8 cellular contexts compared by ENCODE assay signal in genomic region chr22:50524664-50525103, GRCh38. TPM values are rescaled to one million over a fixed set of nuclear protein-coding genes. Genes with fewer than 3 reads are reported as not detected.
DNase-seq lines count a peak whose midpoint lies in the region; TF ChIP-seq lines count a peak whose summit lies in the region.

No MANE protein-coding gene starts in this region.

- no peaks in the 10 kb centered on the region for H3K9me3 Mint-ChIP-seq in T-helper 1 cell treated with Interleukin-12 subunit alpha and Interleukin-12 subunit beta and Interleukin-4 antibody, amounts not matched to agents 30 μg/mL and 1 μg/mL, for 36 hours
- H3K9me3 Mint-ChIP-seq in activated CD4-positive, alpha-beta memory T cell treated with anti-CD3 and anti-CD28 coated beads for 36 hours, result no peaks in the 10 kb centered on the region

- WGBS in stomach, 5 donors, result 3 to 7% (median 4%) methylated on average over 16 to 19 of the region's 19 CpGs

- CTCF ChIA-PET in activated CD4-positive, alpha-beta memory T cell treated with anti-CD3 and anti-CD28 coated beads for 36 hours (lab: Charles Lee), result interaction anchor here (0.6 to 6.5 kb wide), 13 partner anchors 10 to 306 kb away, joined by 3 to 102 read pairs (median 17); partner anchors contain the start of genes CHKB, LMF2, NCAPH2 and SYCE3

- H3K36me3 ChIP-seq in stomach, result peaks cover 28 to 47% (median 45%) of the 10 kb centered on the region in 4 donors

- intact Hi-C loops in activated CD4-positive, alpha-beta memory T cell treated with anti-CD3 and anti-CD28 coated beads for 36 hours (cut with micrococcal nuclease), result loop anchor here (1.0 to 5.0 kb wide), 5 partner anchors 14 to 332 kb away; partner anchors contain the start of genes NCAPH2 and SYCE3
- intact Hi-C loops in stomach (cut with DNase I; ENCODE audit: low total_unique reads), result no loop called here

- H3K4me3 Mint-ChIP-seq in T-helper 1 cell treated with Interleukin-12 subunit alpha and Interleukin-12 subunit beta and Interleukin-4 antibody, amounts not matched to agents 30 μg/mL and 1 μg/mL, for 36 hours, result peak overlapping the region; percentile 90
- H3K4me3 Mint-ChIP-seq in activated CD4-positive, alpha-beta memory T cell treated with anti-CD3 and anti-CD28 coated beads for 36 hours, result peak overlapping the region; percentile 83

- no peaks in the 10 kb centered on the region for H3K9me3 ChIP-seq in stomach

- peaks cover 0 to 6% (median 0%) of the 10 kb centered on the region in 3 donors for H3K27me3 ChIP-seq in stomach

- DNase-seq in T-helper 1 cell (no peak), stomach (no peak), NCI-H1417 (lab: John Stamatoyannopoulos, UW) (no peak), NCI-H187 treated with DMSO at 0.1 percent for 48 hours (lab: John Stamatoyannopoulos, UW) (no peak), RKO (ENCODE audit: low spot score) (no peak)
- DNase-seq in activated CD4-positive, alpha-beta memory T cell treated with anti-CD3 and anti-CD28 coated beads for 36 hours, result no peak

- peaks cover 36 to 60% (median 57%) of the 10 kb centered on the region in 4 donors for H3K4me1 ChIP-seq in stomach

- POLR2A ChIA-PET in activated CD4-positive, alpha-beta memory T cell treated with anti-CD3 and anti-CD28 coated beads for 36 hours (lab: Charles Lee), result interaction anchor here (0.8 to 6.7 kb wide), 10 partner anchors 10 to 96 kb away, joined by 4 to 139 read pairs (median 20); partner anchors contain the start of genes ADM2, KLHDC7B, LMF2 and NCAPH2

- H3K27ac ChIP-seq in stomach, result peak overlapping the region; percentile 92 to 98 (median 94)

- peaks cover 23% of the 10 kb centered on the region for H3K36me3 Mint-ChIP-seq in T-helper 1 cell treated with Interleukin-12 subunit alpha and Interleukin-12 subunit beta and Interleukin-4 antibody, amounts not matched to agents 30 μg/mL and 1 μg/mL, for 36 hours (ENCODE audit: low read depth)
- H3K36me3 Mint-ChIP-seq in activated CD4-positive, alpha-beta memory T cell treated with anti-CD3 and anti-CD28 coated beads for 36 hours, result peaks cover 38% of the 10 kb centered on the region

- H3K27ac Mint-ChIP-seq in T-helper 1 cell treated with Interleukin-12 subunit alpha and Interleukin-12 subunit beta and Interleukin-4 antibody, amounts not matched to agents 30 μg/mL and 1 μg/mL, for 36 hours, result peak overlapping the region; percentile 90
- peak overlapping the region; percentile 79 for H3K27ac Mint-ChIP-seq in activated CD4-positive, alpha-beta memory T cell treated with anti-CD3 and anti-CD28 coated beads for 36 hours

- no peaks in the 10 kb centered on the region for H3K27me3 Mint-ChIP-seq in T-helper 1 cell treated with Interleukin-12 subunit alpha and Interleukin-12 subunit beta and Interleukin-4 antibody, amounts not matched to agents 30 μg/mL and 1 μg/mL, for 36 hours (ENCODE audit: low read depth)
- no peaks in the 10 kb centered on the region for H3K27me3 Mint-ChIP-seq in activated CD4-positive, alpha-beta memory T cell treated with anti-CD3 and anti-CD28 coated beads for 36 hours

- peak overlapping the region; percentile 69 for H3K4me3 ChIP-seq in iPS-11a (ENCODE audit: low read depth, low read length)
- H3K4me3 ChIP-seq in stomach, result peak overlapping the region; percentile 63 to 86 (median 80)

- no peak for TF ChIP-seq CTCF in stomach (IDR thresholded peaks at IDR 0.05)

- TF ChIP-seq POLR2A in stomach (IDR thresholded peaks at IDR 0.05), result no peak

- TF ChIP-seq EP300 in stomach (IDR thresholded peaks at IDR 0.05), result no peak

- H3K4me1 Mint-ChIP-seq in T-helper 1 cell treated with Interleukin-12 subunit alpha and Interleukin-12 subunit beta and Interleukin-4 antibody, amounts not matched to agents 30 μg/mL and 1 μg/mL, for 36 hours (ENCODE audit: low read depth), result peaks cover 29% of the 10 kb centered on the region
- peaks cover 42% of the 10 kb centered on the region for H3K4me1 Mint-ChIP-seq in activated CD4-positive, alpha-beta memory T cell treated with anti-CD3 and anti-CD28 coated beads for 36 hours (ENCODE audit: low read depth)

RNA-seq across cellular contexts. Expression of gene SCO2, which starts 0.7 kb away (rescaled TPM):
- 1 to 10 TPM; 1.9 to 5.6 TPM for total RNA-seq in activated CD4-positive, alpha-beta memory T cell treated with anti-CD3 and anti-CD28 coated beads for 36 hours
- total RNA-seq in stomach, result not detected
- polyA plus RNA-seq in stomach, result 1 to 10 TPM in 2 of 3 donors, under 1 TPM in 1; 0.92 to 7.5 (median 1.9) TPM

RNA-seq across cellular contexts. Expression of gene TYMP, which starts 5.1 kb away (rescaled TPM):
- 10 to 100 TPM; 64.7 to 65.6 TPM for total RNA-seq in activated CD4-positive, alpha-beta memory T cell treated with anti-CD3 and anti-CD28 coated beads for 36 hours
- 100 to 1,000 TPM in 2 of 5 donors, 10 to 100 TPM in 3; 14.3 to 146 (median 78.8) TPM for total RNA-seq in stomach
- 100 to 1,000 TPM in 1 of 3 donors, 10 to 100 TPM in 2; 46.3 to 162 (median 61.6) TPM for polyA plus RNA-seq in stomach

RNA-seq across cellular contexts. Expression of gene NCAPH2, which starts 16.7 kb away (rescaled TPM):
- 100 to 1,000 TPM; 134 to 138 TPM for total RNA-seq in activated CD4-positive, alpha-beta memory T cell treated with anti-CD3 and anti-CD28 coated beads for 36 hours
- total RNA-seq in stomach, result 10 to 100 TPM; 12.9 to 34.8 (median 23.2) TPM
- 10 to 100 TPM; 34.5 to 47.9 (median 38.4) TPM for polyA plus RNA-seq in stomach

RNA-seq across cellular contexts. Expression of gene LMF2, which starts 17.2 kb away (rescaled TPM):
- 10 to 100 TPM; 62.1 to 63.8 TPM for total RNA-seq in activated CD4-positive, alpha-beta memory T cell treated with anti-CD3 and anti-CD28 coated beads for 36 hours
- total RNA-seq in stomach, result 100 to 1,000 TPM in 1 of 5 donors, 10 to 100 TPM in 4; 11.9 to 212 (median 58.5) TPM
- polyA plus RNA-seq in stomach, result 10 to 100 TPM; 13.1 to 73.4 (median 25.6) TPM

RNA-seq across cellular contexts. Expression of gene KLHDC7B, which starts 21.0 kb away (rescaled TPM):
- 1 to 10 TPM; 6.9 to 7.7 TPM for total RNA-seq in activated CD4-positive, alpha-beta memory T cell treated with anti-CD3 and anti-CD28 coated beads for 36 hours
- not detected for total RNA-seq in stomach
- under 1 TPM in 2 of 3 donors, not detected in 1; 0.25 to 0.46 TPM for polyA plus RNA-seq in stomach
